ENCODE assay signal across 17 cellular contexts in genomic region chr3:69097407-69098086, GRCh38. TPM values are rescaled to one million over a fixed set of nuclear protein-coding genes. Genes with fewer than 3 reads are reported as not detected.
DNase-seq lines count a peak whose midpoint lies in the region; ATAC-seq, FAIRE-seq and TF ChIP-seq lines count a peak whose summit lies in the region.
"Had no signal": no experiment of that assay in that cellular context is flagged by ENCODE, and none has a peak within 500 bp of the region (broad histone marks: within the 10 kb centered on the region; RNA-seq: fewer than 3 reads in every experiment).

No MANE protein-coding gene starts in this region.

- H3K79me2 ChIP-seq in keratinocyte (ENCODE audit: control insufficient read depth, insufficient read depth, low read length): peaks cover 26% of the 10 kb centered on the region

- peaks cover 76% of the 10 kb centered on the region for H3K36me3 Mint-ChIP-seq in MCF 10A (ENCODE audit: insufficient read depth, unreplicated experiment)
- H3K36me3 Mint-ChIP-seq in activated T-helper 2 cell treated with anti-CD3 and anti-CD28 coated beads, Interferon-gamma antibody, Interleukin-2, Interleukin-4, amounts not matched to agents 10 μg/mL and 5 μg/mL and 100 μg/mL, durations not matched to agents 14 hours and 24 hours and 36 hours (ENCODE audit: low read depth): peaks cover 72% of the 10 kb centered on the region

- no peaks in the 10 kb centered on the region for H3K9me3 Mint-ChIP-seq in MCF 10A (ENCODE audit: unreplicated experiment)
- H3K9me3 Mint-ChIP-seq in activated T-helper 2 cell treated with anti-CD3 and anti-CD28 coated beads, Interferon-gamma antibody, Interleukin-2, Interleukin-4, amounts not matched to agents 10 μg/mL and 5 μg/mL and 100 μg/mL, durations not matched to agents 14 hours and 24 hours and 36 hours: no peaks in the 10 kb centered on the region

- TF ChIP-seq CTCF in breast epithelium (IDR thresholded peaks at IDR 0.05): peak in 1 of 3 donors; percentile 9
- TF ChIP-seq CTCF in MCF 10A (IDR thresholded peaks at IDR 0.05; ENCODE audit: unreplicated experiment): no peak
- TF ChIP-seq CTCF in keratinocyte (optimal IDR thresholded peaks at IDR 0.05 in 1 of 3, IDR thresholded peaks at IDR 0.05 in 1 of 3, conservative IDR thresholded peaks at IDR 0.05 in 1 of 3; ENCODE audit: extremely low read depth in 1 of 3, insufficient read depth in 2 of 3, low read length in 3 of 3): no peak
- no peak for TF ChIP-seq CTCF in thoracic aorta (IDR thresholded peaks at IDR 0.05)
- no peak for TF ChIP-seq CTCF in lower lobe of right lung (IDR thresholded peaks at IDR 0.05)

- no peak overlapping the region for H3K27ac Mint-ChIP-seq in MCF 10A (ENCODE audit: low read depth, unreplicated experiment)
- H3K27ac Mint-ChIP-seq in activated T-helper 2 cell treated with anti-CD3 and anti-CD28 coated beads, Interferon-gamma antibody, Interleukin-2, Interleukin-4, amounts not matched to agents 10 μg/mL and 5 μg/mL and 100 μg/mL, durations not matched to agents 14 hours and 24 hours and 36 hours: peak overlapping the region; percentile 31

- ATAC-seq in thoracic aorta (ENCODE audit: insufficient number of reproducible peaks, low FRiP score, low read depth) (no peak), lower lobe of right lung (no peak)
- ATAC-seq: GM12878 had no signal

- no peak for FAIRE-seq in keratinocyte (lab: Jason Lieb, UNC)
- FAIRE-seq: GM12878 had no signal

- H3K4me2 ChIP-seq in keratinocyte (ENCODE audit: control insufficient read depth, extremely low read depth, insufficient read depth, low read depth, low read length): peak overlapping the region; percentile 20
- H3K4me2 ChIP-seq: SK-N-SH had no signal

- H4K20me1 ChIP-seq in keratinocyte (ENCODE audit: control insufficient read depth, extremely low read depth, insufficient read depth, low read length): no peaks in the 10 kb centered on the region

- no peak overlapping the region for H3K9ac ChIP-seq in keratinocyte (ENCODE audit: control insufficient read depth, extremely low read depth, insufficient read depth, low read length)
- H3K9ac ChIP-seq: SK-N-SH had no signal

- H3K4me3 Mint-ChIP-seq in MCF 10A (ENCODE audit: unreplicated experiment): no peak overlapping the region
- no peak overlapping the region for H3K4me3 Mint-ChIP-seq in activated T-helper 2 cell treated with anti-CD3 and anti-CD28 coated beads, Interferon-gamma antibody, Interleukin-2, Interleukin-4, amounts not matched to agents 10 μg/mL and 5 μg/mL and 100 μg/mL, durations not matched to agents 14 hours and 24 hours and 36 hours (ENCODE audit: low read depth)

- H3K27me3 ChIP-seq in breast epithelium (no peaks in the 10 kb centered on the region), keratinocyte (ENCODE audit: control insufficient read depth, extremely low read depth, insufficient read depth, low read length) (no peaks in the 10 kb centered on the region), thoracic aorta (replicated peaks; ENCODE audit: insufficient read depth) (no peaks in the 10 kb centered on the region), lower lobe of right lung (ENCODE audit: low read depth) (no peaks in the 10 kb centered on the region)
- H3K27me3 ChIP-seq: vagina had no signal

- dilution Hi-C loops in keratinocyte (cut with MboI; ENCODE audit: extremely low pct_ligation_motif_present, low sequenced_read_pairs): no loop called here

- CTCF ChIA-PET in MCF 10A (lab: Yijun Ruan, JAX): interaction anchor here (0.6 to 1.7 kb wide), 5 partner anchors 8 to 342 kb away, joined by 3 to 6 read pairs (median 4); no protein-coding TSS in a partner anchor

- no peaks in the 10 kb centered on the region for H3K9me1 ChIP-seq in keratinocyte (ENCODE audit: control insufficient read depth, extremely low read depth, insufficient read depth, low read length)

- H3K27ac ChIP-seq in breast epithelium: peak overlapping the region; percentile 75 to 92
- peak overlapping the region; percentile 10 for H3K27ac ChIP-seq in keratinocyte (ENCODE audit: control insufficient read depth, insufficient read depth, low read length)
- H3K27ac ChIP-seq in thoracic aorta: peak overlapping the region; percentile 62 to 71
- H3K27ac ChIP-seq in lower lobe of right lung: no peak overlapping the region
- H3K27ac ChIP-seq: vagina had no signal

- peaks cover 4 to 35% of the 10 kb centered on the region in 2 donors for H3K4me1 ChIP-seq in breast epithelium
- peaks cover 7% of the 10 kb centered on the region for H3K4me1 ChIP-seq in keratinocyte (ENCODE audit: control insufficient read depth, extremely low read depth, insufficient read depth, low read length)
- H3K4me1 ChIP-seq in thoracic aorta (ENCODE audit: control insufficient read depth in 1 of 2, low read depth in 2 of 2): peaks cover 59 to 76% of the 10 kb centered on the region in 2 donors
- H3K4me1 ChIP-seq in lower lobe of right lung: peaks cover 81% of the 10 kb centered on the region

- H3K9me3 ChIP-seq in breast epithelium (no peaks in the 10 kb centered on the region), keratinocyte (ENCODE audit: control insufficient read depth, low read depth, low read length) (no peaks in the 10 kb centered on the region), thoracic aorta (no peaks in the 10 kb centered on the region), lower lobe of right lung (no peaks in the 10 kb centered on the region)
- H3K9me3 ChIP-seq: SK-N-SH, vagina had no signal

- H3K4me3 ChIP-seq in breast epithelium (no peak overlapping the region), keratinocyte (ENCODE audit: control insufficient read depth in 2 of 3, extremely low read depth in 1 of 3, insufficient read depth in 2 of 3, low read depth in 1 of 3, low read length in 3 of 3) (no peak overlapping the region), thoracic aorta (no peak overlapping the region), lower lobe of right lung (no peak overlapping the region)
- H3K4me3 ChIP-seq: GM12878, vagina had no signal

- H3K36me3 ChIP-seq in breast epithelium (no peaks in the 10 kb centered on the region), keratinocyte (ENCODE audit: control insufficient read depth in 2 of 2, extremely low read depth in 1 of 2, insufficient read depth in 2 of 2, low read length in 2 of 2) (peaks cover 4 to 10% of the 10 kb centered on the region in 2 experiments), thoracic aorta (peaks cover 6% of the 10 kb centered on the region), lower lobe of right lung (peaks cover 19% of the 10 kb centered on the region)

- H3K27me3 Mint-ChIP-seq in MCF 10A (ENCODE audit: insufficient read depth, unreplicated experiment): no peaks in the 10 kb centered on the region
- H3K27me3 Mint-ChIP-seq in activated T-helper 2 cell treated with anti-CD3 and anti-CD28 coated beads, Interferon-gamma antibody, Interleukin-2, Interleukin-4, amounts not matched to agents 10 μg/mL and 5 μg/mL and 100 μg/mL, durations not matched to agents 14 hours and 24 hours and 36 hours (ENCODE audit: low read depth): no peaks in the 10 kb centered on the region

- H3K4me1 Mint-ChIP-seq in MCF 10A (ENCODE audit: insufficient read depth, unreplicated experiment): peaks cover 14% of the 10 kb centered on the region
- H3K4me1 Mint-ChIP-seq in activated T-helper 2 cell treated with anti-CD3 and anti-CD28 coated beads, Interferon-gamma antibody, Interleukin-2, Interleukin-4, amounts not matched to agents 10 μg/mL and 5 μg/mL and 100 μg/mL, durations not matched to agents 14 hours and 24 hours and 36 hours (ENCODE audit: low read depth): peaks cover 54% of the 10 kb centered on the region

- peak in 1 of 2 donors; percentile 77 for DNase-seq in breast epithelium (ENCODE audit: low spot score in 2 of 2)
- no peak for DNase-seq in MCF 10A (ENCODE audit: unreplicated experiment)
- DNase-seq in activated T-helper 2 cell treated with anti-CD3 and anti-CD28 coated beads, Interferon-gamma antibody, Interleukin-2, Interleukin-4, amounts not matched to agents 10 μg/mL and 5 μg/mL and 100 μg/mL, durations not matched to agents 14 hours and 24 hours and 36 hours (ENCODE audit: low spot score): no peak
- DNase-seq in keratinocyte (ENCODE audit: low read depth, low spot score): no peak
- no peak for DNase-seq in thoracic aorta (ENCODE audit: low spot score)
- no peak for DNase-seq in cerebellum (ENCODE audit: low spot score)
- DNase-seq in lower lobe of right lung: no peak
- DNase-seq in SW 1271 (lab: John Stamatoyannopoulos, UW): no peak
- DNase-seq: activated CD4-positive, alpha-beta T cell treated with anti-CD3 and anti-CD28 coated beads for 48 hours; cortex of kidney; DND-41; NCI-H446 treated with DMSO at 0.1 percent for 48 hours; OCI-M1; SK-N-SH had no signal

- no TSS peak for BruUV-seq in MCF 10A (replicated peaks; lab: Mats Ljungman, UMichigan)

- no peak overlapping the region for H2AFZ ChIP-seq in keratinocyte (ENCODE audit: control insufficient read depth, low read length)

- POLR2A ChIA-PET in MCF 10A (lab: Yijun Ruan, JAX): interaction anchor here (1.1 to 7.5 kb wide), 2 partner anchors 9 to 11 kb away, joined by 3 to 54 read pairs; partner anchors contain the start of gene ARL6IP5

- intact Hi-C loops in breast epithelium (cut with DNase I; ENCODE audit: low total_unique reads): no loop called here
- intact Hi-C loops in MCF 10A (cut with micrococcal nuclease): no loop called here
- intact Hi-C loops in activated T-helper 2 cell treated with anti-CD3 and anti-CD28 coated beads, Interferon-gamma antibody, Interleukin-2, Interleukin-4, amounts not matched to agents 10 μg/mL and 5 μg/mL and 100 μg/mL, durations not matched to agents 14 hours and 24 hours and 36 hours (cut with micrococcal nuclease): loop anchor here (5.0 kb wide), 1 partner anchor 185 kb away; no protein-coding TSS in a partner anchor
- intact Hi-C loops in lower lobe of right lung (cut with DNase I): no loop called here

- no peak for TF ChIP-seq POLR2A in breast epithelium (IDR thresholded peaks at IDR 0.05)

RNA-seq across cellular contexts. Expression of gene ARL6IP5, which starts 12.8 kb away (rescaled TPM):
- total RNA-seq in breast epithelium (100 to 1,000 TPM; 123 to 210 (median 174) TPM), MCF 10A (2022) (50.0 and 81.6 TPM in 2 replicates), thoracic aorta (100 to 1,000 TPM; 195 to 269 TPM), cerebellum (43.7 TPM), lower lobe of right lung (138 TPM)
- 124 and 127 TPM in 2 replicates for total RNA-seq in activated T-helper 2 cell treated with anti-CD3 and anti-CD28 coated beads, Interferon-gamma antibody, Interleukin-2, Interleukin-4, amounts not matched to agents 10 μg/mL and 5 μg/mL and 100 μg/mL, durations not matched to agents 14 hours and 24 hours and 36 hours
- 87.2 to 113 TPM (median 112 TPM) in 3 replicates for polyA plus RNA-seq in keratinocyte
- polyA plus RNA-seq in keratinocyte (2011; ENCODE audit: low read depth): 29.2 TPM
- polyA plus RNA-seq in keratinocyte (2011; cell fraction: cytosol; rRNA removed): 74.3 and 129 TPM in 2 replicates
- polyA plus RNA-seq in keratinocyte (2011; cell fraction: nucleus; rRNA removed): 109 and 146 TPM in 2 replicates
- polyA plus RNA-seq in keratinocyte (2012; ENCODE audit: low replicate concordance): 44.6 and 78.4 TPM in 2 replicates
- polyA minus RNA-seq in keratinocyte: 46.8 to 105 TPM (median 86.8 TPM) in 3 replicates
- 81.7 TPM for polyA minus RNA-seq in keratinocyte (2011; cell fraction: cytosol; rRNA and poly(A)+ RNA removed)
- 43.5 and 73.1 TPM in 2 replicates for polyA minus RNA-seq in keratinocyte (2011; cell fraction: nucleus; rRNA and poly(A)+ RNA removed)

RNA-seq across cellular contexts. Expression of gene UBA3, which starts 17.4 kb away (rescaled TPM):
- total RNA-seq in breast epithelium: 10 to 100 TPM; 49.4 to 88.4 (median 69.2) TPM
- 41.1 and 57.8 TPM in 2 replicates for total RNA-seq in MCF 10A (2022)
- 95.8 and 109 TPM in 2 replicates for total RNA-seq in activated T-helper 2 cell treated with anti-CD3 and anti-CD28 coated beads, Interferon-gamma antibody, Interleukin-2, Interleukin-4, amounts not matched to agents 10 μg/mL and 5 μg/mL and 100 μg/mL, durations not matched to agents 14 hours and 24 hours and 36 hours
- polyA plus RNA-seq in keratinocyte: 72.0 to 125 TPM (median 81.7 TPM) in 3 replicates
- 35.4 TPM for polyA plus RNA-seq in keratinocyte (2011; ENCODE audit: low read depth)
- 50.4 and 100 TPM in 2 replicates for polyA plus RNA-seq in keratinocyte (2011; cell fraction: cytosol; rRNA removed)
- 95.3 and 116 TPM in 2 replicates for polyA plus RNA-seq in keratinocyte (2011; cell fraction: nucleus; rRNA removed)
- 44.4 and 66.0 TPM in 2 replicates for polyA plus RNA-seq in keratinocyte (2012; ENCODE audit: low replicate concordance)
- polyA minus RNA-seq in keratinocyte: 13.0 to 45.9 TPM (median 30.9 TPM) in 3 replicates
- 38.8 TPM for polyA minus RNA-seq in keratinocyte (2011; cell fraction: cytosol; rRNA and poly(A)+ RNA removed)
- 30.7 and 47.9 TPM in 2 replicates for polyA minus RNA-seq in keratinocyte (2011; cell fraction: nucleus; rRNA and poly(A)+ RNA removed)
- total RNA-seq in thoracic aorta: 10 to 100 TPM; 36.1 to 69.4 TPM
- total RNA-seq in cerebellum: 82.3 TPM
- 48.3 TPM for total RNA-seq in lower lobe of right lung

RNA-seq across cellular contexts. Expression of gene LMOD3, which starts 24.8 kb away (rescaled TPM):
- total RNA-seq in breast epithelium (not detected), MCF 10A (2022) (not detected in 2 replicates), thoracic aorta (not detected), cerebellum (not detected), lower lobe of right lung (0.12 TPM)
- total RNA-seq in activated T-helper 2 cell treated with anti-CD3 and anti-CD28 coated beads, Interferon-gamma antibody, Interleukin-2, Interleukin-4, amounts not matched to agents 10 μg/mL and 5 μg/mL and 100 μg/mL, durations not matched to agents 14 hours and 24 hours and 36 hours: not detected in 2 replicates
- polyA plus RNA-seq in keratinocyte: not detected in 3 replicates
- polyA plus RNA-seq in keratinocyte (2011; ENCODE audit: low read depth): not detected
- polyA plus RNA-seq in keratinocyte (2011; cell fraction: cytosol; rRNA removed): not detected in 2 replicates
- polyA plus RNA-seq in keratinocyte (2011; cell fraction: nucleus; rRNA removed): 0.05 TPM in 1 of 2 replicates, not detected in the other
- 0.06 TPM in 1 of 2 replicates, not detected in the other for polyA plus RNA-seq in keratinocyte (2012; ENCODE audit: low replicate concordance)
- polyA minus RNA-seq in keratinocyte: not detected in 3 replicates
- not detected for polyA minus RNA-seq in keratinocyte (2011; cell fraction: cytosol; rRNA and poly(A)+ RNA removed)
- not detected in 2 replicates for polyA minus RNA-seq in keratinocyte (2011; cell fraction: nucleus; rRNA and poly(A)+ RNA removed)
- total RNA-seq: pulmonary artery endothelial cell, vagina had no signal
- polyA plus RNA-seq: SK-N-SH had no signal

RNA-seq across cellular contexts. Expression of gene TMF1, which starts 45.4 kb away (rescaled TPM):
- total RNA-seq in breast epithelium (10 to 100 TPM; 33.4 to 61.5 (median 50.1) TPM), MCF 10A (2022) (50.2 and 52.4 TPM in 2 replicates), thoracic aorta (10 to 100 TPM; 34.7 to 49.2 TPM), cerebellum (33.7 TPM), lower lobe of right lung (40.0 TPM)
- 35.7 and 38.9 TPM in 2 replicates for total RNA-seq in activated T-helper 2 cell treated with anti-CD3 and anti-CD28 coated beads, Interferon-gamma antibody, Interleukin-2, Interleukin-4, amounts not matched to agents 10 μg/mL and 5 μg/mL and 100 μg/mL, durations not matched to agents 14 hours and 24 hours and 36 hours
- polyA plus RNA-seq in keratinocyte: 8.5 to 13.7 TPM (median 9.6 TPM) in 3 replicates
- 51.5 TPM for polyA plus RNA-seq in keratinocyte (2011; ENCODE audit: low read depth)
- 6.0 and 9.1 TPM in 2 replicates for polyA plus RNA-seq in keratinocyte (2011; cell fraction: cytosol; rRNA removed)
- polyA plus RNA-seq in keratinocyte (2011; cell fraction: nucleus; rRNA removed): 10.6 and 14.8 TPM in 2 replicates
- 14.8 and 15.6 TPM in 2 replicates for polyA plus RNA-seq in keratinocyte (2012; ENCODE audit: low replicate concordance)
- 1.7 to 12.6 TPM (median 12.0 TPM) in 3 replicates for polyA minus RNA-seq in keratinocyte
- polyA minus RNA-seq in keratinocyte (2011; cell fraction: cytosol; rRNA and poly(A)+ RNA removed): 7.3 TPM
- polyA minus RNA-seq in keratinocyte (2011; cell fraction: nucleus; rRNA and poly(A)+ RNA removed): 13.9 and 26.9 TPM in 2 replicates
